13 cellular contexts compared by ENCODE assay signal in genomic region chr11:104907521-104908185, GRCh38. TPM values are rescaled to one million over a fixed set of nuclear protein-coding genes. Genes with fewer than 3 reads are reported as not detected.
A peak's percentile ranks its signal among the peaks of the same experiment; 100 is the strongest.
DNase-seq lines count a peak whose midpoint lies in the region; ATAC-seq and TF ChIP-seq lines count a peak whose summit lies in the region.
"Had no signal": no experiment of that assay in that cellular context is flagged by ENCODE, and none has a peak within 500 bp of the region (broad histone marks: within the 10 kb centered on the region; RNA-seq: fewer than 3 reads in every experiment).

No MANE protein-coding gene starts in this region.

- H3K36me3 ChIP-seq in Caco-2 (ENCODE audit: control insufficient read depth, insufficient read depth, low read length) = no peaks in the 10 kb centered on the region
- H3K36me3 ChIP-seq in OCI-LY7 (ENCODE audit: insufficient read depth, low read length) = no peaks in the 10 kb centered on the region
- H3K36me3 ChIP-seq in ascending aorta = peaks cover 0 to 17% of the 10 kb centered on the region in 2 donors
- H3K36me3 ChIP-seq: ovary had no signal

- no peaks in the 10 kb centered on the region for H3K27me3 ChIP-seq in Caco-2 (replicated peaks; ENCODE audit: control insufficient read depth, insufficient read depth, low read length)
- no peaks in the 10 kb centered on the region for H3K27me3 ChIP-seq in ascending aorta
- H3K27me3 ChIP-seq: ovary had no signal

- BruUV-seq in Caco-2 (replicated peaks; lab: Mats Ljungman, UMichigan) = no TSS peak
- no TSS peak for BruUV-seq in OCI-LY7 (replicated peaks; lab: Mats Ljungman, UMichigan)

- H3K9me2 ChIP-seq in OCI-LY7 (ENCODE audit: insufficient read depth, low read length) = no peaks in the 10 kb centered on the region

- CTCF ChIA-PET in Caco-2 (lab: Charles Lee) (no interaction called here), OCI-LY7 (lab: Charles Lee; ENCODE audit: unreplicated experiment) (no interaction called here)

- peak; percentile 52 for DNase-seq in fibroblast of gingiva (ENCODE audit: low read depth)
- DNase-seq in Caco-2 = no peak
- DNase-seq in OCI-LY7 (ENCODE audit: low spot score) = no peak
- DNase-seq in ascending aorta (ENCODE audit: low spot score in 2 of 2) = no peak
- DNase-seq in superior temporal gyrus (ENCODE audit: extremely low spot score) = no peak
- DNase-seq: GOT3, KBM-7, ovary, T1000 had no signal

- H3K36me3 Mint-ChIP-seq in Caco-2 (ENCODE audit: insufficient read depth, unreplicated experiment) = no peaks in the 10 kb centered on the region

- intact Hi-C loops in Caco-2 (cut with micrococcal nuclease; ENCODE audit: unreplicated experiment) = loop anchor here (10.0 kb wide), 1 partner anchor 957 kb away; no protein-coding TSS in a partner anchor
- intact Hi-C loops in OCI-LY7 (cut with micrococcal nuclease; ENCODE audit: unreplicated experiment) = no loop called here
- intact Hi-C loops in ascending aorta (cut with DNase I) = no loop called here

- no peaks in the 10 kb centered on the region for H3K9me3 Mint-ChIP-seq in Caco-2 (ENCODE audit: unreplicated experiment)

- no peaks in the 10 kb centered on the region for H3K4me1 Mint-ChIP-seq in Caco-2 (ENCODE audit: low read depth, unreplicated experiment)

- H3K4me3 Mint-ChIP-seq in Caco-2 (ENCODE audit: unreplicated experiment) = no peak overlapping the region
- H3K4me3 Mint-ChIP-seq: activated naive CD8-positive, alpha-beta T cell had no signal

- no peak overlapping the region for H3K27ac Mint-ChIP-seq in Caco-2 (ENCODE audit: unreplicated experiment)
- H3K27ac Mint-ChIP-seq: activated naive CD8-positive, alpha-beta T cell had no signal

- H3K27ac ChIP-seq in OCI-LY7 (ENCODE audit: low read depth, low read length, poor library complexity, severe bottlenecking) (no peak overlapping the region), ascending aorta (no peak overlapping the region)
- H3K27ac ChIP-seq: ovary had no signal

- no peaks in the 10 kb centered on the region for H3K79me2 ChIP-seq in OCI-LY7 (ENCODE audit: insufficient read depth, low read depth, low read length)

- H3K4me1 ChIP-seq in Caco-2 = no peaks in the 10 kb centered on the region
- H3K4me1 ChIP-seq in OCI-LY7 (ENCODE audit: insufficient read depth, low read length, poor library complexity, severe bottlenecking) = no peaks in the 10 kb centered on the region
- no peaks in the 10 kb centered on the region for H3K4me1 ChIP-seq in ascending aorta

- ATAC-seq in GM18519 (IDR thresholded peaks at IDR 0.05; ENCODE audit: low FRiP score, unreplicated experiment) = peak; percentile 95
- ATAC-seq in GM21447 (IDR thresholded peaks at IDR 0.05; ENCODE audit: unreplicated experiment) = peak; percentile 90
- ATAC-seq in HG03280 (IDR thresholded peaks at IDR 0.05; ENCODE audit: unreplicated experiment) = peak; percentile 58

- H3K9me3 ChIP-seq in Caco-2 (no peaks in the 10 kb centered on the region), OCI-LY7 (ENCODE audit: low read length) (no peaks in the 10 kb centered on the region), ascending aorta (no peaks in the 10 kb centered on the region)
- H3K9me3 ChIP-seq: ovary had no signal

- POLR2A ChIA-PET in Caco-2 (lab: Charles Lee) = no interaction called here
- POLR2A ChIA-PET in OCI-LY7 (lab: Charles Lee) = no interaction called here

- H4K20me1 ChIP-seq in OCI-LY7 (ENCODE audit: insufficient read depth, low read length) = no peaks in the 10 kb centered on the region

- H2AFZ ChIP-seq in OCI-LY7 (ENCODE audit: low read length) = no peak overlapping the region

- TF ChIP-seq CTCF in Caco-2 (IDR thresholded peaks at IDR 0.05; ENCODE audit: insufficient read depth in 1 of 2, low read depth in 1 of 2, low read length in 1 of 2, severe bottlenecking in 1 of 2, unreplicated experiment in 1 of 2) = no peak
- TF ChIP-seq CTCF in OCI-LY7 (conservative IDR thresholded peaks at IDR 0.05; ENCODE audit: low read length) = no peak
- no peak for TF ChIP-seq CTCF in ascending aorta (IDR thresholded peaks at IDR 0.05)

- H3K4me2 ChIP-seq in OCI-LY7 (ENCODE audit: low read length) = no peak overlapping the region

- H3K4me3 ChIP-seq in Caco-2 (ENCODE audit: low read depth, low read length) (no peak overlapping the region), OCI-LY7 (ENCODE audit: low read depth, low read length, poor library complexity, severe bottlenecking) (no peak overlapping the region), ascending aorta (no peak overlapping the region)
- H3K4me3 ChIP-seq: ovary had no signal

- H3K27me3 Mint-ChIP-seq in Caco-2 (ENCODE audit: insufficient read depth, unreplicated experiment) = no peaks in the 10 kb centered on the region
- H3K27me3 Mint-ChIP-seq: activated naive CD8-positive, alpha-beta T cell had no signal

RNA-seq across cellular contexts. Expression of gene CASP12, which starts 9.4 kb away (rescaled TPM):
- not detected in 2 replicates for total RNA-seq in Caco-2 (2022)
- total RNA-seq in OCI-LY7 (2014; rRNA removed; shearing (Covaris generic)) = not detected in 2 replicates
- total RNA-seq in OCI-LY7 (2022) = not detected in 2 replicates
- total RNA-seq in ascending aorta = 5.6 TPM
